ENCODE assay signal across 9 cellular contexts in the genomic region with DNA sequence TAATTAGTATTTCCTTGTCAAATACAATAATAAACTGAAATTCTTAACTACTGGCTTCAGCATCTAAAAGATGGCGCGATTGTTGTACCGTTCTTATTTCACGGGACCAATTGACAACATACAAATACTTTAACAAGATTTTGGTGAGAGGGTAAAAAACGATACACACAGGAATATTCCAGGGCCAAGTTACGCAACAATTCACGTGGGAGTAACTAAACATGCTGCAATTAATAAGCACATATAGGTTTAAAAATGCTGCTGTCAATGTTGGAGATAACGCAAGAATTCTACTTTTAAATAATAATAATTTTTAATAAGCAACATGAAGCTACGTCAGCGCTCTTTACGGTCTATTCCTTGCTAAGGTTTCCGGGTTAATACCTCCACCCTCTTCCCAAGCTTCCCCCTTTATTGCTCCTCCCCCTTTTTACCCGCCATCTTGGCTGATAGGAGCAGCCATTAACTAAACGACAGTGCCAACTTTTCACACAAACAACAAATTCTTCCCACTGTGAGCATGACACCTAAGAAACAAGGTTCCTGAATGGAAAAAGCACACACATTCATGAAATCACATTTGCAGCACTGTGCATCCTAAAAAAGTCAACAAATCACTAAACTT. TPM values are rescaled to one million over a fixed set of nuclear protein-coding genes. Genes with fewer than 3 reads are reported as not detected.
DNase-seq lines count a peak whose midpoint lies in the region; ATAC-seq, FAIRE-seq and TF ChIP-seq lines count a peak whose summit lies in the region.
"Had no signal": no experiment of that assay in that cellular context is flagged by ENCODE, and none has a peak within 500 bp of the region (broad histone marks: within the 10 kb centered on the region; RNA-seq: fewer than 3 reads in every experiment).

No MANE protein-coding gene starts in this region.

- TF ChIP-seq POLR2A in GM12891 (IDR thresholded peaks at IDR 0.05; ENCODE audit: low read depth, low read length): peak; percentile 43; the same call in 1 of the 2 replicates
- TF ChIP-seq POLR2A in lower leg skin (IDR thresholded peaks at IDR 0.05): no peak

- ATAC-seq in GM18867 (IDR thresholded peaks at IDR 0.05; ENCODE audit: unreplicated experiment): no peak

- H3K27me3 ChIP-seq in dorsolateral prefrontal cortex: no peaks in the 10 kb centered on the region
- H3K27me3 ChIP-seq: tibial nerve had no signal

- DNase-seq in GM12891 (ENCODE audit: insufficient read length, low spot score) (no peak), MV-4-11 (lab: John Stamatoyannopoulos, UW) (peak; percentile 68), lower leg skin (ENCODE audit: low spot score in 2 of 2) (peak in 1 of 2 donors; percentile 49), T-helper 9 cell (no peak), dorsolateral prefrontal cortex (no peak), DMS 273 (lab: John Stamatoyannopoulos, UW; ENCODE audit: unreplicated experiment) (no peak)
- peak; percentile 42 for DNase-seq in activated naive CD4-positive, alpha-beta T cell treated with anti-CD3 and anti-CD28 coated beads, Interleukin-2, amount 50 U/mL, for 16 hours

- H3K4me3 ChIP-seq in lower leg skin (ENCODE audit: low read depth, poor library complexity, severe bottlenecking) (peak overlapping the region; percentile 56), dorsolateral prefrontal cortex (peak overlapping the region in 12 of 59 donors; percentile 55 to 81 (median 71))

- intact Hi-C loops in lower leg skin (cut with DNase I; ENCODE audit: low total_unique reads): no loop called here
- intact Hi-C loops in dorsolateral prefrontal cortex (cut with DNase I): loop anchor here in 1 of 2 donors (2.0 kb wide), 1 partner anchor 227 kb away; no protein-coding TSS in a partner anchor

- WGBS in lower leg skin, 2 donors: 0% methylated on average over 14 of the region's 14 CpGs; no CpG with 5 or more reads in 1 of the 2 donors

- H3K27ac ChIP-seq in dorsolateral prefrontal cortex: peak overlapping the region in 12 of 59 donors; percentile 80 to 97 (median 94)

- peak; percentile 89 for FAIRE-seq in GM12891 (lab: Jason Lieb, UNC)

- TF ChIP-seq CTCF in lower leg skin (IDR thresholded peaks at IDR 0.05): no peak
- no peak for TF ChIP-seq CTCF in dorsolateral prefrontal cortex (IDR thresholded peaks at IDR 0.05 in 54 of 56, conservative IDR thresholded peaks at IDR 0.05 in 2 of 56; ENCODE audit: low read depth in 1 of 56, partially characterized antibody in 56 of 56)

TF ChIP-seq in GM12891, 5 proteins besides CTCF, POLR2A, EP300 and RAD21:
- no peak for TF ChIP-seq SPI1 (IDR thresholded peaks at IDR 0.05; ENCODE audit: low read depth, low read length)
- TF ChIP-seq POU2F2 (IDR thresholded peaks at IDR 0.05; ENCODE audit: low read depth, low read length): no peak

RNA-seq across cellular contexts. Expression of a gene that starts 1.6 kb away (rescaled TPM):
- 5.5 TPM for polyA plus RNA-seq in GM12891 (2012; ENCODE audit: low read depth, missing spikeins)
- total RNA-seq in lower leg skin (10 to 100 TPM in 2 of 4 donors, under 1 TPM in 1, not detected in 1; 0.21 to 26.3 (median 24.4) TPM), dorsolateral prefrontal cortex (10 to 100 TPM in 30 of 120 experiments, under 1 TPM in 3, not detected in 87; 0.07 to 57.2 (median 33.9) TPM)

Comparison
In these comparisons a context has a peak if more than half of its experiments do, and no peak if none do; other contexts are left out.
1. DNase-seq: peak in MV-4-11 (single experiment) and activated naive CD4-positive, alpha-beta T cell treated with anti-CD3 and anti-CD28 coated beads, Interleukin-2, amount 50 U/mL, for 16 hours (single experiment); none in GM12891 (single experiment), T-helper 9 cell (single experiment), dorsolateral prefrontal cortex (0 of 10) and DMS 273 (single experiment).